17 cellular contexts compared by ENCODE assay signal in genomic region chrX:41600266-41600665, GRCh38.
DNase-seq lines count a peak whose midpoint lies in the region; ATAC-seq, FAIRE-seq and TF ChIP-seq lines count a peak whose summit lies in the region.
"Had no signal": no experiment of that assay in that cellular context is flagged by ENCODE, and none has a peak within 500 bp of the region (broad histone marks: within the 10 kb centered on the region; RNA-seq: fewer than 3 reads in every experiment).

No MANE protein-coding gene starts in this region.

- H3K4me2 ChIP-seq in smooth muscle cell, result peak overlapping the region; percentile 16
- H3K4me2 ChIP-seq: PC-9 had no signal

- H3K4me1 ChIP-seq in adipocyte (ENCODE audit: control insufficient read depth, insufficient read depth, low read length) (peaks cover 12% of the 10 kb centered on the region), smooth muscle cell (ENCODE audit: low read depth) (peaks cover 10% of the 10 kb centered on the region)
- H3K4me1 ChIP-seq: Caco-2, colonic mucosa had no signal

- DNase-seq in GM12891 (ENCODE audit: insufficient read length, low spot score), result no peak
- DNase-seq in adipocyte (ENCODE audit: low read depth), result peak; percentile 63
- peak; percentile 76 for DNase-seq in glomerular visceral epithelial cell (ENCODE audit: extremely low spot score)
- no peak for DNase-seq in smooth muscle cell (lab: John Stamatoyannopoulos, UW; ENCODE audit: unreplicated experiment)
- no peak for DNase-seq in LoVo (ENCODE audit: low spot score)
- DNase-seq: activated CD8-positive, alpha-beta memory T cell treated with anti-CD3 and anti-CD28 coated beads for 24 hours; Caco-2; colonic mucosa; left cardiac atrium; PC-9; small intestine; tibial artery had no signal

- FAIRE-seq in GM12891 (lab: Jason Lieb, UNC), result peak; percentile 45
- FAIRE-seq: H54, small intestine had no signal

- H3K79me2 ChIP-seq in smooth muscle cell (ENCODE audit: low read depth), result no peaks in the 10 kb centered on the region

- no peak for TF ChIP-seq POLR2A in GM12891 (IDR thresholded peaks at IDR 0.05; ENCODE audit: low read depth, low read length)

- WGBS in smooth muscle cell (ENCODE audit: low lambda C conversion rate), result 32% methylated on average over 1 of the region's 1 CpG

- H3K9ac ChIP-seq in adipocyte (ENCODE audit: low read length) (no peak overlapping the region), smooth muscle cell (ENCODE audit: low read depth) (no peak overlapping the region)

- H3K36me3 ChIP-seq in adipocyte (ENCODE audit: control insufficient read depth, insufficient read depth, low read length, severe bottlenecking) (no peaks in the 10 kb centered on the region), smooth muscle cell (ENCODE audit: low read depth) (no peaks in the 10 kb centered on the region)
- H3K36me3 ChIP-seq: colonic mucosa, gastroesophageal sphincter, tibial artery had no signal

- H3K27me3 ChIP-seq in adipocyte (replicated peaks; ENCODE audit: control insufficient read depth, insufficient read depth, low read length), result peaks cover 10% of the 10 kb centered on the region
- H3K27me3 ChIP-seq in smooth muscle cell (ENCODE audit: low read depth), result no peaks in the 10 kb centered on the region
- H3K27me3 ChIP-seq: colonic mucosa, gastroesophageal sphincter, tibial artery had no signal

- H4K20me1 ChIP-seq in smooth muscle cell (ENCODE audit: low read depth), result no peaks in the 10 kb centered on the region

- H3K9me3 ChIP-seq in adipocyte (ENCODE audit: control insufficient read depth, low read length) (no peaks in the 10 kb centered on the region), smooth muscle cell (replicated peaks; ENCODE audit: low read depth) (no peaks in the 10 kb centered on the region)
- H3K9me3 ChIP-seq: Caco-2, colonic mucosa, gastroesophageal sphincter, tibial artery had no signal

- no peak overlapping the region for H2AFZ ChIP-seq in smooth muscle cell (ENCODE audit: low read depth)
- H2AFZ ChIP-seq: PC-9 had no signal

- no peak for TF ChIP-seq CTCF in smooth muscle cell (IDR thresholded peaks at IDR 0.05; ENCODE audit: borderline replicate concordance, insufficient read depth, poor library complexity, severe bottlenecking)

- no peak for ATAC-seq in HG02759 (IDR thresholded peaks at IDR 0.05; ENCODE audit: unreplicated experiment)
- ATAC-seq in GM21515 (IDR thresholded peaks at IDR 0.05; ENCODE audit: unreplicated experiment), result no peak
- ATAC-seq in GM18868 (IDR thresholded peaks at IDR 0.05; ENCODE audit: unreplicated experiment), result no peak
- ATAC-seq: gastroesophageal sphincter, left cardiac atrium had no signal

- peak overlapping the region; percentile 37 for H3K27ac ChIP-seq in smooth muscle cell (ENCODE audit: low read depth)
- H3K27ac ChIP-seq: colonic mucosa, PC-9 had no signal

- no peaks in the 10 kb centered on the region for H3F3A ChIP-seq in smooth muscle cell (ENCODE audit: low read depth)

- no peak overlapping the region for H3K4me3 ChIP-seq in adipocyte (ENCODE audit: low read length)
- no peak overlapping the region for H3K4me3 ChIP-seq in smooth muscle cell
- H3K4me3 ChIP-seq: colonic mucosa, gastroesophageal sphincter, PC-9, tibial artery had no signal

TF ChIP-seq in GM12891, 5 proteins besides CTCF, POLR2A, EP300 and RAD21:
- TF ChIP-seq TAF1 (IDR thresholded peaks at IDR 0.05; ENCODE audit: low read depth, low read length), result no peak
- TF ChIP-seq POU2F2 (IDR thresholded peaks at IDR 0.05; ENCODE audit: low read depth, low read length), result no peak
- no peak for TF ChIP-seq SPI1 (IDR thresholded peaks at IDR 0.05; ENCODE audit: low read depth, low read length)
- TF ChIP-seq POLR2AphosphoS5 (IDR thresholded peaks at IDR 0.05; ENCODE audit: low read depth, low read length), result no peak
- no peak for TF ChIP-seq PAX5 (IDR thresholded peaks at IDR 0.05; ENCODE audit: insufficient read depth, low read length, severe bottlenecking)

Comparison
In these comparisons a context has a peak if more than half of its experiments do, and no peak if none do; other contexts are left out.
1. DNase-seq: peak in adipocyte (single experiment) and glomerular visceral epithelial cell (single experiment); none in GM12891 (single experiment), smooth muscle cell (single experiment) and LoVo (single experiment).